Comparison of ENCODE assay signal across 23 cellular contexts in genomic region chr10:105605873-105606272, GRCh38.
"Had no signal": no experiment of that assay in that cellular context is flagged by ENCODE, and none has a peak within 500 bp of the region (broad histone marks: within the 10 kb centered on the region; RNA-seq: fewer than 3 reads in every experiment).

No MANE protein-coding gene starts in this region.

- H3K27ac ChIP-seq: epithelial cell of prostate, gastrocnemius medialis, lower lobe of right lung, parathyroid adenoma, thyroid gland, vagina had no signal

- H3K36me3 ChIP-seq: gastrocnemius medialis, lower lobe of right lung, thyroid gland, vagina had no signal

- H3K27me3 ChIP-seq: gastrocnemius medialis, thyroid gland, vagina had no signal

- H3K4me3 ChIP-seq: gastrocnemius medialis, lower lobe of right lung, smooth muscle cell, thyroid gland, vagina had no signal

- H3K4me1 ChIP-seq: gastrocnemius medialis, lower lobe of right lung, parathyroid adenoma, thyroid gland, vagina had no signal

- H3K9me3 ChIP-seq: gastrocnemius medialis, lower lobe of right lung, thyroid gland, vagina had no signal

- ATAC-seq: effector memory CD8-positive, alpha-beta T cell; esophagus mucosa; gastrocnemius medialis; left lobe of liver; lower lobe of right lung; natural killer cell; sciatic nerve; stimulated activated naive CD8-positive, alpha-beta T cell treated with anti-CD3 and anti-CD28 coated beads, Interleukin-15, amount 100 ng/mL, for 72 hours had no signal

- DNase-seq: cortex of kidney; effector memory CD8-positive, alpha-beta T cell; foreskin fibroblast; gastrocnemius medialis; head of caudate nucleus; kidney; lower lobe of right lung; natural killer cell; stimulated activated CD4-positive, alpha-beta T cell treated with anti-CD3 and anti-CD28 coated beads, Interleukin-12 subunit alpha, Interleukin-12 subunit beta, amount 100 ng/mL, for 4 hours; stimulated activated CD4-positive, alpha-beta T cell treated with anti-CD3 and anti-CD28 coated beads, Interleukin-1b, Interleukin-23, amount 100 ng/mL, for 48 hours; stimulated activated CD4-positive, alpha-beta T cell treated with anti-CD3 and anti-CD28 coated beads, Interleukin-4, amount 100 ng/mL, for 1 hour; stimulated activated CD8-positive, alpha-beta memory T cell treated with anti-CD3 and anti-CD28 coated beads, Interleukin-4, amount 100 ng/mL, for 48 hours; stimulated activated naive CD4-positive, alpha-beta T cell; stimulated activated naive CD8-positive, alpha-beta T cell treated with anti-CD3 and anti-CD28 coated beads, Interleukin-15, amount 100 ng/mL, for 72 hours; thyroid gland; trophoblast cell had no signal

- H3K9ac ChIP-seq: parathyroid adenoma had no signal
